11 cellular contexts compared by ENCODE assay signal in the genomic region with DNA sequence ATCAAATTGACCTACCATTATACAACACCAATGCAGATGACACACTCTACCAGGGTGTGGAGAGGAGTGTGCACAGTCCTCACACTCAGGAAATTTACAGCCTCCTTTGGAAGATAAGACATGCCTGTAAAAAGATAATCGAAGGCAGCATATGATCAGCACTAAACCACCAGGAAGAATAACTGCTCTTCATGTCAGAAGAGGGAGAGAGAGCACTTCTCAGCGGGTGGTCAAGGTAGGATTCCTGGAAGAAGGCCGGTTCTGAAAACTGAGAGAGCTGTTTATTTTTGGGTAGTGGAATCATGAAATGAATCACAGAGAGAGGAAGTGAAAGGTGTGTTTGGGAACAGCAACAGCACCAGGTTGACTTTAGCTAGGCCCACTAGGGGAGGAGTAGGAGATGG. TPM values are rescaled to one million over a fixed set of nuclear protein-coding genes. Genes with fewer than 3 reads are reported as not detected.
DNase-seq lines count a peak whose midpoint lies in the region; ATAC-seq and TF ChIP-seq lines count a peak whose summit lies in the region.
"Had no signal": no experiment of that assay in that cellular context is flagged by ENCODE, and none has a peak within 500 bp of the region (broad histone marks: within the 10 kb centered on the region; RNA-seq: fewer than 3 reads in every experiment).

No MANE protein-coding gene starts in this region.

- peak; percentile 44 for DNase-seq in GM19238 (ENCODE audit: insufficient read length, low spot score)
- DNase-seq in transverse colon: peak; percentile 9
- no peak for DNase-seq in spleen
- no peak for DNase-seq in germinal center (ENCODE audit: low spot score)
- no peak for DNase-seq in GM23248
- DNase-seq: activated CD8-positive, alpha-beta T cell treated with anti-CD3 and anti-CD28 coated beads for 36 hours; aorta; naive thymus-derived CD8-positive, alpha-beta T cell had no signal

- no peaks in the 10 kb centered on the region for H3K79me2 ChIP-seq in GM23248 (ENCODE audit: insufficient read depth)

- no peaks in the 10 kb centered on the region for H3F3A ChIP-seq in GM23248 (ENCODE audit: insufficient read depth)

- 39 to 56% methylated on average over 3 of the region's 3 CpGs for WGBS in transverse colon (ENCODE audit: low coverage in 1 of 2), 2 donors
- 59 to 86% (median 67%) methylated on average over 3 of the region's 3 CpGs for WGBS in spleen, 5 donors
- 87 to 98% methylated on average over 3 of the region's 3 CpGs for WGBS in GM23248 (ENCODE audit: low coverage in 1 of 2, low lambda C conversion rate in 2 of 2, missing lambda C conversion rate in 2 of 2), 2 experiments

- H3K27me3 ChIP-seq in transverse colon (no peaks in the 10 kb centered on the region), spleen (replicated peaks in 1 of 7) (no peaks in the 10 kb centered on the region), GM23248 (replicated peaks; ENCODE audit: insufficient read depth) (no peaks in the 10 kb centered on the region)

- H3K4me3 ChIP-seq in HEK293 (ENCODE audit: low read depth, low read length) (no peak overlapping the region), transverse colon (no peak overlapping the region), spleen (no peak overlapping the region), GM23248 (no peak overlapping the region)
- H3K4me3 ChIP-seq: HAP-1 had no signal

- no peaks in the 10 kb centered on the region for H4K20me1 ChIP-seq in GM23248 (ENCODE audit: insufficient read depth)

- no peak overlapping the region for H3K27ac ChIP-seq in HEK293 (ENCODE audit: extremely low read depth, low read depth, low read length)
- peak overlapping the region; percentile 11 to 72 (median 32) for H3K27ac ChIP-seq in transverse colon
- no peak overlapping the region for H3K27ac ChIP-seq in spleen
- H3K27ac ChIP-seq in GM23248: no peak overlapping the region

- H3K36me3 ChIP-seq in HEK293 (ENCODE audit: control insufficient read depth in 2 of 2, insufficient read depth in 1 of 2, low read length in 2 of 2) (no peaks in the 10 kb centered on the region), transverse colon (no peaks in the 10 kb centered on the region), spleen (no peaks in the 10 kb centered on the region), GM23248 (ENCODE audit: low read depth) (no peaks in the 10 kb centered on the region)
- H3K36me3 ChIP-seq: HAP-1 had no signal

- H3K4me1 ChIP-seq in HEK293 (ENCODE audit: control insufficient read depth, insufficient read depth, low read length) (no peaks in the 10 kb centered on the region), transverse colon (peaks cover 8 to 38% (median 27%) of the 10 kb centered on the region in 4 donors), spleen (no peaks in the 10 kb centered on the region), GM23248 (ENCODE audit: insufficient read depth) (no peaks in the 10 kb centered on the region)

- in situ Hi-C loops in transverse colon (cut with MboI; ENCODE audit: low pct_ligation_motif_present in 1 of 4, low pct_unique_long_range_greater_than_20kb in 1 of 4, low sequenced_read_pairs in 3 of 4) (loop anchor here in 2 of 4 donors (10.0 kb wide), 1 partner anchor 47 kb away; no protein-coding TSS in a partner anchor), GM23248 (cut with MboI) (no loop called here)

- no peak overlapping the region for H3K9ac ChIP-seq in GM23248

- H2AFZ ChIP-seq in GM23248: no peak overlapping the region

- CTCF ChIA-PET in HEK293 (lab: Yijun Ruan, JAX): interaction anchor here (0.6 to 10.6 kb wide), 11 partner anchors 9 to 195 kb away, joined by 3 to 190 read pairs (median 7); partner anchors contain the start of gene ZNF697

- TF ChIP-seq POLR2A in transverse colon (IDR thresholded peaks at IDR 0.05) (no peak), spleen (IDR thresholded peaks at IDR 0.05) (no peak)

- POLR2A ChIA-PET in HEK293 (lab: Yijun Ruan, JAX): interaction anchor here (4.1 kb wide), 1 partner anchor 14 kb away, joined by 30 read pairs; the partner anchor contains the start of gene ZNF697

- no peaks in the 10 kb centered on the region for H3K9me2 ChIP-seq in GM23248 (ENCODE audit: insufficient read depth)

- TF ChIP-seq CTCF in HEK293 (tag by site-specific recombination; IDR thresholded peaks at IDR 0.05) (no peak), transverse colon (IDR thresholded peaks at IDR 0.05) (no peak), spleen (IDR thresholded peaks at IDR 0.05 in 8 of 11, conservative IDR thresholded peaks at IDR 0.05 in 3 of 11) (no peak)

- H3K4me2 ChIP-seq in GM23248 (ENCODE audit: unreplicated experiment): no peak overlapping the region

- TF ChIP-seq EP300 in transverse colon (IDR thresholded peaks at IDR 0.05; ENCODE audit: low read depth): no peak

- H3K9me3 ChIP-seq in HEK293 (ENCODE audit: control insufficient read depth, insufficient read depth, low read depth, low read length) (no peaks in the 10 kb centered on the region), transverse colon (no peaks in the 10 kb centered on the region), spleen (no peaks in the 10 kb centered on the region), GM23248 (ENCODE audit: low read depth) (no peaks in the 10 kb centered on the region)
- H3K9me3 ChIP-seq: HAP-1 had no signal

- intact Hi-C loops in transverse colon (cut with DNase I; ENCODE audit: low total_unique reads) (no loop called here), spleen (cut with DNase I; ENCODE audit: low total_unique reads) (loop anchor here (5.0 kb wide), 1 partner anchor 50 kb away; no protein-coding TSS in a partner anchor)

- ATAC-seq in HG03354 (IDR thresholded peaks at IDR 0.05; ENCODE audit: poor library complexity, severe bottlenecking, unreplicated experiment): peak; percentile 70
- ATAC-seq: activated CD8-positive, alpha-beta T cell treated with anti-CD3 and anti-CD28 coated beads for 36 hours; naive thymus-derived CD8-positive, alpha-beta T cell had no signal

TF ChIP-seq in HEK293, 187 proteins besides CTCF, POLR2A, EP300 and RAD21 (continues in another document):
- TF ChIP-seq ZIC2 (tag by site-specific recombination; IDR thresholded peaks at IDR 0.05) (peak; percentile 53; the same call in 1 of the 2 replicates), FEZF1 (tag by site-specific recombination; IDR thresholded peaks at IDR 0.05) (peak; percentile 91), ZNF792 (tag by site-specific recombination; IDR thresholded peaks at IDR 0.05) (no peak), ZNF830 (tag by site-specific recombination; IDR thresholded peaks at IDR 0.05; ENCODE audit: low read depth) (no peak), ZNF501 (tag by site-specific recombination; IDR thresholded peaks at IDR 0.05) (no peak), ZNF416 (tag by site-specific recombination; IDR thresholded peaks at IDR 0.05) (no peak), KLF17 (tag by site-specific recombination; IDR thresholded peaks at IDR 0.05) (peak; percentile 28; the same call in 1 of the 2 replicates), ZNF335 (tag by site-specific recombination; conservative IDR thresholded peaks at IDR 0.05) (peak; percentile 25; the same call in 1 of the 2 replicates), ZNF624 (tag by site-specific recombination; IDR thresholded peaks at IDR 0.05) (no peak), ZNF596 (tag by site-specific recombination; IDR thresholded peaks at IDR 0.05) (0 out of 2 replicates have a peak, but pooled peaks have one; percentile 21)
- TF ChIP-seq, protein P1, sequence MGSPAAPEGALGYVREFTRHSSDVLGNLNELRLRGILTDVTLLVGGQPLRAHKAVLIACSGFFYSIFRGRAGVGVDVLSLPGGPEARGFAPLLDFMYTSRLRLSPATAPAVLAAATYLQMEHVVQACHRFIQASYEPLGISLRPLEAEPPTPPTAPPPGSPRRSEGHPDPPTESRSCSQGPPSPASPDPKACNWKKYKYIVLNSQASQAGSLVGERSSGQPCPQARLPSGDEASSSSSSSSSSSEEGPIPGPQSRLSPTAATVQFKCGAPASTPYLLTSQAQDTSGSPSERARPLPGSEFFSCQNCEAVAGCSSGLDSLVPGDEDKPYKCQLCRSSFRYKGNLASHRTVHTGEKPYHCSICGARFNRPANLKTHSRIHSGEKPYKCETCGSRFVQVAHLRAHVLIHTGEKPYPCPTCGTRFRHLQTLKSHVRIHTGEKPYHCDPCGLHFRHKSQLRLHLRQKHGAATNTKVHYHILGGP (tag by site-specific recombination; IDR thresholded peaks at IDR 0.05): peak; percentile 85
- TF ChIP-seq, protein P2, sequence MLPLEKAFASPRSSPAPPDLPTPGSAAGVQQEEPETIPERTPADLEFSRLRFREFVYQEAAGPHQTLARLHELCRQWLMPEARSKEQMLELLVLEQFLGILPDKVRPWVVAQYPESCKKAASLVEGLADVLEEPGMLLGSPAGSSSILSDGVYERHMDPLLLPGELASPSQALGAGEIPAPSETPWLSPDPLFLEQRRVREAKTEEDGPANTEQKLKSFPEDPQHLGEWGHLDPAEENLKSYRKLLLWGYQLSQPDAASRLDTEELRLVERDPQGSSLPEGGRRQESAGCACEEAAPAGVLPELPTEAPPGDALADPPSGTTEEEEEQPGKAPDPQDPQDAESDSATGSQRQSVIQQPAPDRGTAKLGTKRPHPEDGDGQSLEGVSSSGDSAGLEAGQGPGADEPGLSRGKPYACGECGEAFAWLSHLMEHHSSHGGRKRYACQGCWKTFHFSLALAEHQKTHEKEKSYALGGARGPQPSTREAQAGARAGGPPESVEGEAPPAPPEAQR (tag by site-specific recombination; IDR thresholded peaks at IDR 0.05): no peak

RNA-seq across cellular contexts. Expression of gene ZNF697, which starts 14.0 kb away (rescaled TPM):
- total RNA-seq in transverse colon: 1 to 10 TPM in 3 of 4 donors, under 1 TPM in 1; 1.00 to 5.6 (median 2.9) TPM
- 1 to 10 TPM; 5.3 to 6.6 (median 5.8) TPM for total RNA-seq in spleen
- polyA plus RNA-seq in spleen: under 1 TPM; 0.38 to 0.64 (median 0.59) TPM
- 8.5 and 9.1 TPM in 2 replicates for total RNA-seq in GM23248 (2014; rRNA removed; shearing (Covaris generic))
- polyA plus RNA-seq in GM23248 (2016; fragmentation: Nextera tagmentation; extraction: Ambion mirVana): 0.55 and 0.71 TPM in 2 replicates
- polyA plus RNA-seq: naive thymus-derived CD8-positive, alpha-beta T cell had no signal

RNA-seq across cellular contexts. Expression of gene PHGDH, which starts 49.7 kb away (rescaled TPM):
- total RNA-seq in transverse colon (10 to 100 TPM in 1 of 4 donors, 1 to 10 TPM in 3; 4.2 to 11.9 (median 8.1) TPM), spleen (10 to 100 TPM in 2 of 7 donors, 1 to 10 TPM in 5; 4.0 to 24.6 (median 6.6) TPM)
- polyA plus RNA-seq in spleen (1 to 10 TPM; 1.1 to 5.9 (median 2.0) TPM), GM23248 (2016; fragmentation: Nextera tagmentation; extraction: Ambion mirVana) (257 and 273 TPM in 2 replicates)
- total RNA-seq in GM23248 (2014; rRNA removed; shearing (Covaris generic)): 298 and 346 TPM in 2 replicates

Comparison
In these comparisons a context has a peak if more than half of its experiments do, and no peak if none do; other contexts are left out.
1. DNase-seq: peak in GM19238 (single experiment) and transverse colon (single experiment); none in spleen (single experiment), germinal center (single experiment) and GM23248 (single experiment).
2. H3K27ac ChIP-seq: peak in transverse colon (4 of 4); none in HEK293 (single experiment), spleen (0 of 8) and GM23248 (single experiment).
3. RNA of gene PHGDH, which starts 49.7 kb away (total RNA-seq): 298 to 346 TPM in GM23248; 4.2 to 11.9 TPM in transverse colon and 4.0 to 24.6 TPM in spleen; every median in the first group is over 10 times any median in the second.